In genomic region chr18:76564636-76565237, GRCh38 we compare ENCODE assay signal across 10 cellular contexts.
DNase-seq lines count a peak whose midpoint lies in the region; ATAC-seq and TF ChIP-seq lines count a peak whose summit lies in the region.
"Had no signal": no experiment of that assay in that cellular context is flagged by ENCODE, and none has a peak within 500 bp of the region (broad histone marks: within the 10 kb centered on the region; RNA-seq: fewer than 3 reads in every experiment).

No MANE protein-coding gene starts in this region.

- peak in 1 of 8 donors; percentile 4 for ATAC-seq in heart right ventricle
- ATAC-seq in left cardiac atrium: no peak

- H3K4me3 Mint-ChIP-seq in neural progenitor cell: peak overlapping the region; percentile 7
- H3K4me3 Mint-ChIP-seq: activated CD4-positive, alpha-beta memory T cell treated with anti-CD3 and anti-CD28 coated beads, Interleukin-2, amount 10 ng/mL, durations not matched to agents 7 days and 5 days; central memory CD8-positive, alpha-beta T cell had no signal

- DNase-seq in heart right ventricle (no peak), left cardiac atrium (no peak), esophagus muscularis mucosa (ENCODE audit: extremely low spot score) (peak; percentile 91), neural progenitor cell (ENCODE audit: low spot score) (no peak), uterus (no peak), NCI-H1417 (lab: John Stamatoyannopoulos, UW) (no peak), NCI-H526 treated with DMSO at 0.1 percent for 48 hours (lab: John Stamatoyannopoulos, UW) (no peak)
- DNase-seq in activated CD8-positive, alpha-beta memory T cell treated with anti-CD3 and anti-CD28 coated beads for 24 hours: no peak
- DNase-seq: activated CD4-positive, alpha-beta memory T cell treated with anti-CD3 and anti-CD28 coated beads, Interleukin-2, amount 10 ng/mL, durations not matched to agents 7 days and 5 days had no signal

- H3K9ac ChIP-seq in neural progenitor cell: no peak overlapping the region

- H3K27me3 Mint-ChIP-seq in neural progenitor cell (ENCODE audit: insufficient read depth, low read depth): peaks cover 12% of the 10 kb centered on the region
- H3K27me3 Mint-ChIP-seq: activated CD4-positive, alpha-beta memory T cell treated with anti-CD3 and anti-CD28 coated beads, Interleukin-2, amount 10 ng/mL, durations not matched to agents 7 days and 5 days had no signal

- WGBS in heart right ventricle, 2 donors: 47 to 59% methylated on average over 4 of the region's 4 CpGs
- 37% methylated on average over 4 of the region's 4 CpGs for WGBS in esophagus muscularis mucosa

- H3K4me1 Mint-ChIP-seq in neural progenitor cell: peaks cover 28% of the 10 kb centered on the region
- H3K4me1 Mint-ChIP-seq: activated CD4-positive, alpha-beta memory T cell treated with anti-CD3 and anti-CD28 coated beads, Interleukin-2, amount 10 ng/mL, durations not matched to agents 7 days and 5 days; central memory CD8-positive, alpha-beta T cell had no signal

- H3K27ac Mint-ChIP-seq in neural progenitor cell: peak overlapping the region; percentile 62
- H3K27ac Mint-ChIP-seq: activated CD4-positive, alpha-beta memory T cell treated with anti-CD3 and anti-CD28 coated beads, Interleukin-2, amount 10 ng/mL, durations not matched to agents 7 days and 5 days had no signal

- H3K27me3 ChIP-seq in heart right ventricle (peaks cover 0 to 5% (median 0%) of the 10 kb centered on the region in 7 donors), esophagus muscularis mucosa (no peaks in the 10 kb centered on the region), neural progenitor cell (no peaks in the 10 kb centered on the region), uterus (no peaks in the 10 kb centered on the region)

- H3K36me3 ChIP-seq in heart right ventricle (no peaks in the 10 kb centered on the region), esophagus muscularis mucosa (no peaks in the 10 kb centered on the region), neural progenitor cell (no peaks in the 10 kb centered on the region), uterus (no peaks in the 10 kb centered on the region)

- H3K4me1 ChIP-seq in heart right ventricle (peaks cover 0 to 48% (median 4%) of the 10 kb centered on the region in 9 donors), esophagus muscularis mucosa (peaks cover 7 to 21% (median 12%) of the 10 kb centered on the region in 4 donors), neural progenitor cell (peaks cover 9% of the 10 kb centered on the region), uterus (peaks cover 0 to 5% of the 10 kb centered on the region in 2 donors)

- no peak for TF ChIP-seq CTCF in heart right ventricle (IDR thresholded peaks at IDR 0.05)
- no peak for TF ChIP-seq CTCF in esophagus muscularis mucosa (IDR thresholded peaks at IDR 0.05)
- TF ChIP-seq CTCF in neural progenitor cell (IDR thresholded peaks at IDR 0.05): no peak
- no peak for TF ChIP-seq CTCF in uterus (IDR thresholded peaks at IDR 0.05)

- H3K9me3 ChIP-seq in heart right ventricle (no peaks in the 10 kb centered on the region), esophagus muscularis mucosa (no peaks in the 10 kb centered on the region), neural progenitor cell (ENCODE audit: low read depth) (no peaks in the 10 kb centered on the region), uterus (no peaks in the 10 kb centered on the region)

- no peaks in the 10 kb centered on the region for H3K79me2 ChIP-seq in neural progenitor cell (ENCODE audit: low read depth)

- intact Hi-C loops in heart right ventricle (cut with DNase I): no loop called here
- intact Hi-C loops in left cardiac atrium (cut with DNase I): loop anchor here in 1 of 2 donors (2.0 to 5.0 kb wide), 2 partner anchors 37 to 56 kb away; no protein-coding TSS in a partner anchor
- intact Hi-C loops in esophagus muscularis mucosa (cut with DNase I): no loop called here
- intact Hi-C loops in uterus (cut with DNase I; ENCODE audit: low total_unique reads): no loop called here

- TF ChIP-seq EP300 in esophagus muscularis mucosa (IDR thresholded peaks at IDR 0.05): no peak

- H2AFZ ChIP-seq in neural progenitor cell (replicated peaks): no peak overlapping the region

- H3K4me2 ChIP-seq in neural progenitor cell: peak overlapping the region; percentile 53

- no peaks in the 10 kb centered on the region for H4K20me1 ChIP-seq in neural progenitor cell (ENCODE audit: low read depth)

- no peaks in the 10 kb centered on the region for H3K36me3 Mint-ChIP-seq in neural progenitor cell

- H3K9me3 Mint-ChIP-seq in neural progenitor cell: peaks cover 8% of the 10 kb centered on the region
- H3K9me3 Mint-ChIP-seq: activated CD4-positive, alpha-beta memory T cell treated with anti-CD3 and anti-CD28 coated beads, Interleukin-2, amount 10 ng/mL, durations not matched to agents 7 days and 5 days; central memory CD8-positive, alpha-beta T cell had no signal

- H3K27ac ChIP-seq in heart right ventricle: peak overlapping the region in 9 of 10 donors; percentile 5 to 80 (median 43)
- H3K27ac ChIP-seq in esophagus muscularis mucosa (replicated peaks in 1 of 4): peak overlapping the region; percentile 67 to 84 (median 78)
- no peak overlapping the region for H3K27ac ChIP-seq in neural progenitor cell
- H3K27ac ChIP-seq in uterus: peak overlapping the region; percentile 84 to 94

- H3K4me3 ChIP-seq in heart right ventricle (peak overlapping the region in 7 of 10 donors; percentile 6 to 42 (median 38)), esophagus muscularis mucosa (peak overlapping the region; percentile 32 to 57 (median 37)), neural progenitor cell (no peak overlapping the region), uterus (peak overlapping the region; percentile 28 to 29)

- no peaks in the 10 kb centered on the region for H3F3A ChIP-seq in neural progenitor cell (ENCODE audit: low read depth)

- no peak for TF ChIP-seq POLR2A in esophagus muscularis mucosa (IDR thresholded peaks at IDR 0.05; ENCODE audit: low read depth)
- no peak for TF ChIP-seq POLR2A in uterus (IDR thresholded peaks at IDR 0.05)
